ENCODE assay signal across 9 cellular contexts in genomic region chr11:132402056-132402684, GRCh38.
DNase-seq lines count a peak whose midpoint lies in the region; ATAC-seq and TF ChIP-seq lines count a peak whose summit lies in the region.
"Had no signal": no experiment of that assay in that cellular context is flagged by ENCODE, and none has a peak within 500 bp of the region (broad histone marks: within the 10 kb centered on the region; RNA-seq: fewer than 3 reads in every experiment).

No MANE protein-coding gene starts in this region.

- H3K4me1 ChIP-seq in lower lobe of right lung (no peaks in the 10 kb centered on the region), stomach (no peaks in the 10 kb centered on the region)

- TF ChIP-seq POLR2A in stomach (IDR thresholded peaks at IDR 0.05), result no peak

- WGBS in stomach, 5 donors, result 16 to 21% (median 19%) methylated on average over 6 to 8 of the region's 8 CpGs

- ATAC-seq in HG02870 (IDR thresholded peaks at IDR 0.05; ENCODE audit: unreplicated experiment), result peak; percentile 94
- ATAC-seq in lower lobe of right lung, result peak; percentile 32 to 52
- ATAC-seq in HG02759 (IDR thresholded peaks at IDR 0.05; ENCODE audit: unreplicated experiment), result no peak

- intact Hi-C loops in lower lobe of right lung (cut with DNase I), result no loop called here
- intact Hi-C loops in stomach (cut with DNase I; ENCODE audit: low total_unique reads), result no loop called here

- H3K4me3 ChIP-seq in lower lobe of right lung (no peak overlapping the region), stomach (no peak overlapping the region)
- H3K4me3 ChIP-seq: skin epidermis had no signal

- H3K27me3 ChIP-seq in lower lobe of right lung (ENCODE audit: low read depth) (peaks cover 14% of the 10 kb centered on the region), stomach (peaks cover 0 to 28% (median 7%) of the 10 kb centered on the region in 3 donors)

- H3K36me3 ChIP-seq in lower lobe of right lung (no peaks in the 10 kb centered on the region), stomach (no peaks in the 10 kb centered on the region)

- H3K9me3 ChIP-seq in lower lobe of right lung, result no peaks in the 10 kb centered on the region
- H3K9me3 ChIP-seq in stomach, result no peaks in the 10 kb centered on the region

- H3K27ac ChIP-seq in lower lobe of right lung (no peak overlapping the region), stomach (no peak overlapping the region)
- H3K27ac ChIP-seq: skin epidermis had no signal

- TF ChIP-seq EP300 in stomach (IDR thresholded peaks at IDR 0.05), result no peak

- DNase-seq in NK-92 treated with Interleukin-12 subunit alpha and Interleukin-12 subunit beta, amount 100 ng/mL, for 24 hours (lab: John Stamatoyannopoulos, UW), result peak; percentile 5
- no peak for DNase-seq in NK-92 (lab: John Stamatoyannopoulos, UW; ENCODE audit: unreplicated experiment)
- DNase-seq in NCI-H2107 (lab: John Stamatoyannopoulos, UW), result peak; percentile 59
- DNase-seq in astrocyte of the hippocampus (ENCODE audit: low read depth, low spot score), result peak; percentile 73
- DNase-seq in lower lobe of right lung, result no peak
- no peak for DNase-seq in stomach

- TF ChIP-seq CTCF in lower lobe of right lung (IDR thresholded peaks at IDR 0.05), result no peak
- peak in 1 of 7 experiments; percentile 8 for TF ChIP-seq CTCF in stomach (IDR thresholded peaks at IDR 0.05)

Comparison
In these comparisons a context has a peak if more than half of its experiments do, and no peak if none do; other contexts are left out.
1. DNase-seq: peak in NK-92 treated with Interleukin-12 subunit alpha and Interleukin-12 subunit beta, amount 100 ng/mL, for 24 hours (single experiment), NCI-H2107 (single experiment) and astrocyte of the hippocampus (single experiment); none in NK-92 (single experiment), lower lobe of right lung (single experiment) and stomach (single experiment).